ENCODE assay signal across 27 cellular contexts in genomic region chr6:163776549-163777378, GRCh38.
"Had no signal": no experiment of that assay in that cellular context is flagged by ENCODE, and none has a peak within 500 bp of the region (broad histone marks: within the 10 kb centered on the region; RNA-seq: fewer than 3 reads in every experiment).

No MANE protein-coding gene starts in this region.

- H3K36me3 ChIP-seq: colonic mucosa, ovary, suprapubic skin, tibial artery, upper lobe of right lung had no signal

- H3K4me3 ChIP-seq: colonic mucosa, ovary, suprapubic skin, tibial artery, upper lobe of right lung had no signal

- H3K4me3 Mint-ChIP-seq: activated CD4-positive, alpha-beta T cell treated with anti-CD3 and anti-CD28 coated beads, Interleukin-2, amount 10 ng/mL, durations not matched to agents 7 days and 5 days; activated CD8-positive, alpha-beta memory T cell treated with anti-CD3 and anti-CD28 coated beads, Interleukin-2, amount 10 ng/mL, durations not matched to agents 7 days and 5 days; activated CD8-positive, alpha-beta T cell treated with anti-CD3 and anti-CD28 coated beads, Interleukin-2, amount 10 ng/mL, durations not matched to agents 7 days and 5 days; activated naive CD4-positive, alpha-beta T cell treated with anti-CD3 and anti-CD28 coated beads, Interleukin-2, amount 50 U/mL, for 24 hours; activated naive CD8-positive, alpha-beta T cell treated with anti-CD3 and anti-CD28 coated beads, Interleukin-2, amount 50 U/mL, for 24 hours; memory B cell; natural killer cell; stimulated activated naive B cell treated with anti-CD40 and anti-IgM and Interleukin-4, amounts not matched to agents 10 μg/mL and 1 μg/mL and 100 μg/mL, for 72 hours had no signal

- H3K9me3 ChIP-seq: colonic mucosa, ovary, suprapubic skin, tibial artery, upper lobe of right lung had no signal

- H3K36me3 Mint-ChIP-seq: activated CD8-positive, alpha-beta memory T cell treated with anti-CD3 and anti-CD28 coated beads, Interleukin-2, amount 10 ng/mL, durations not matched to agents 7 days and 5 days; activated naive CD4-positive, alpha-beta T cell treated with anti-CD3 and anti-CD28 coated beads, Interleukin-2, amount 50 U/mL, for 24 hours; memory B cell; natural killer cell; stimulated activated naive B cell treated with anti-CD40 and anti-IgM and Interleukin-4, amounts not matched to agents 10 μg/mL and 1 μg/mL and 100 μg/mL, for 72 hours had no signal

- H3K27ac ChIP-seq: colonic mucosa, epithelial cell of prostate, ovary, suprapubic skin, tibial artery, upper lobe of right lung had no signal

- H3K27me3 Mint-ChIP-seq: stimulated activated naive B cell treated with anti-CD40 and anti-IgM and Interleukin-4, amounts not matched to agents 10 μg/mL and 1 μg/mL and 100 μg/mL, for 72 hours had no signal

- ATAC-seq: activated CD8-positive, alpha-beta memory T cell treated with anti-CD3 and anti-CD28 coated beads, Interleukin-2, amount 10 ng/mL, durations not matched to agents 7 days and 5 days; activated CD8-positive, alpha-beta T cell treated with anti-CD3 and anti-CD28 coated beads, Interleukin-2, amount 10 ng/mL, durations not matched to agents 7 days and 5 days; activated naive CD8-positive, alpha-beta T cell treated with anti-CD3 and anti-CD28 coated beads, Interleukin-2, amount 50 U/mL, for 24 hours; natural killer cell; stimulated activated naive B cell treated with anti-CD40 and anti-IgM and Interleukin-4, amounts not matched to agents 10 μg/mL and 1 μg/mL and 100 μg/mL, for 72 hours; upper lobe of right lung had no signal

- H3K4me1 ChIP-seq: colonic mucosa, tibial artery, upper lobe of right lung had no signal

- H3K4me1 Mint-ChIP-seq: activated CD4-positive, alpha-beta T cell treated with anti-CD3 and anti-CD28 coated beads, Interleukin-2, amount 10 ng/mL, durations not matched to agents 7 days and 5 days; activated CD8-positive, alpha-beta memory T cell treated with anti-CD3 and anti-CD28 coated beads, Interleukin-2, amount 10 ng/mL, durations not matched to agents 7 days and 5 days; activated naive CD4-positive, alpha-beta T cell treated with anti-CD3 and anti-CD28 coated beads, Interleukin-2, amount 50 U/mL, for 24 hours; activated naive CD8-positive, alpha-beta T cell treated with anti-CD3 and anti-CD28 coated beads, Interleukin-2, amount 50 U/mL, for 24 hours; memory B cell; natural killer cell; stimulated activated naive B cell treated with anti-CD40 and anti-IgM and Interleukin-4, amounts not matched to agents 10 μg/mL and 1 μg/mL and 100 μg/mL, for 72 hours had no signal

- H3K27me3 ChIP-seq: colonic mucosa, ovary, suprapubic skin, tibial artery, upper lobe of right lung had no signal

- DNase-seq: activated CD4-positive, alpha-beta T cell treated with anti-CD3 and anti-CD28 coated beads, Interleukin-2, amount 10 ng/mL, durations not matched to agents 7 days and 5 days; activated CD4-positive, CD25-positive, alpha-beta regulatory T cell treated with anti-CD3 and anti-CD28 coated beads, Interleukin-2, amount 50 U/mL, for 72 hours; activated CD8-positive, alpha-beta memory T cell treated with anti-CD3 and anti-CD28 coated beads, Interleukin-2, amount 10 ng/mL, durations not matched to agents 7 days and 5 days; activated CD8-positive, alpha-beta T cell treated with anti-CD3 and anti-CD28 coated beads, Interleukin-2, amount 10 ng/mL, durations not matched to agents 7 days and 5 days; activated naive CD8-positive, alpha-beta T cell treated with anti-CD3 and anti-CD28 coated beads, Interleukin-2, amount 50 U/mL, for 24 hours; activated T-cell treated with anti-CD3 and anti-CD28 coated beads, Interleukin-2, amount 50 U/mL, for 48 hours; amygdala; cerebellar nuclear complex; colonic mucosa; effector CD8-positive, alpha-beta T cell; glutamatergic neuron; hippocampal formation; left cardiac atrium; natural killer cell; ovary; stimulated activated CD4-positive, alpha-beta T cell treated with anti-CD3 and anti-CD28 coated beads, Interleukin-15, amount 100 ng/mL, for 24 hours; stimulated activated CD4-positive, alpha-beta T cell treated with anti-CD3 and anti-CD28 coated beads, Interleukin-2, amount 100 ng/mL, for 24 hours; stimulated activated naive B cell treated with anti-CD40 and anti-IgM and Interleukin-4, amounts not matched to agents 10 μg/mL and 1 μg/mL and 100 μg/mL, for 72 hours; T-helper 9 cell; tibial artery; upper lobe of right lung had no signal

- H3K9me3 Mint-ChIP-seq: activated CD4-positive, alpha-beta T cell treated with anti-CD3 and anti-CD28 coated beads, Interleukin-2, amount 10 ng/mL, durations not matched to agents 7 days and 5 days; activated naive CD4-positive, alpha-beta T cell treated with anti-CD3 and anti-CD28 coated beads, Interleukin-2, amount 50 U/mL, for 24 hours; activated naive CD8-positive, alpha-beta T cell treated with anti-CD3 and anti-CD28 coated beads, Interleukin-2, amount 50 U/mL, for 24 hours; activated T-helper 2 cell treated with anti-CD3 and anti-CD28 coated beads, Interferon-gamma antibody, Interleukin-2, Interleukin-4, amounts not matched to agents 10 μg/mL and 5 μg/mL and 100 μg/mL, durations not matched to agents 14 hours and 24 hours and 36 hours; memory B cell; natural killer cell; stimulated activated naive B cell treated with anti-CD40 and anti-IgM and Interleukin-4, amounts not matched to agents 10 μg/mL and 1 μg/mL and 100 μg/mL, for 72 hours had no signal

- H3K27ac Mint-ChIP-seq: activated CD4-positive, alpha-beta T cell treated with anti-CD3 and anti-CD28 coated beads, Interleukin-2, amount 10 ng/mL, durations not matched to agents 7 days and 5 days; activated CD8-positive, alpha-beta memory T cell treated with anti-CD3 and anti-CD28 coated beads, Interleukin-2, amount 10 ng/mL, durations not matched to agents 7 days and 5 days; activated CD8-positive, alpha-beta T cell treated with anti-CD3 and anti-CD28 coated beads, Interleukin-2, amount 10 ng/mL, durations not matched to agents 7 days and 5 days; activated naive CD4-positive, alpha-beta T cell treated with anti-CD3 and anti-CD28 coated beads, Interleukin-2, amount 50 U/mL, for 24 hours; activated naive CD8-positive, alpha-beta T cell treated with anti-CD3 and anti-CD28 coated beads, Interleukin-2, amount 50 U/mL, for 24 hours; activated T-helper 2 cell treated with anti-CD3 and anti-CD28 coated beads, Interferon-gamma antibody, Interleukin-2, Interleukin-4, amounts not matched to agents 10 μg/mL and 5 μg/mL and 100 μg/mL, durations not matched to agents 14 hours and 24 hours and 36 hours; memory B cell; natural killer cell; progenitor cell of endocrine pancreas; stimulated activated naive B cell treated with anti-CD40 and anti-IgM and Interleukin-4, amounts not matched to agents 10 μg/mL and 1 μg/mL and 100 μg/mL, for 72 hours had no signal
